Comparison of ENCODE assay signal across 19 cellular contexts in genomic region chr5:174120436-174120835, GRCh38.
"Had no signal": no experiment of that assay in that cellular context is flagged by ENCODE, and none has a peak within 500 bp of the region (broad histone marks: within the 10 kb centered on the region; RNA-seq: fewer than 3 reads in every experiment).

No MANE protein-coding gene starts in this region.

- ATAC-seq: heart left ventricle; left lobe of liver; natural killer cell; right lobe of liver; stimulated activated effector memory CD8-positive, alpha-beta T cell treated with anti-CD3 and anti-CD28 coated beads, Interleukin-12 subunit alpha, Interleukin-12 subunit beta, amount 100 ng/mL, for 72 hours; stimulated activated naive CD8-positive, alpha-beta T cell treated with anti-CD3 and anti-CD28 coated beads, Interleukin-15, Interleukin-2, amounts not matched to agents 100 U/mL and 50 U/mL, for 24 hours had no signal

- H3K36me3 Mint-ChIP-seq: natural killer cell; neural progenitor cell; stimulated activated effector memory CD8-positive, alpha-beta T cell treated with anti-CD3 and anti-CD28 coated beads, Interleukin-12 subunit alpha, Interleukin-12 subunit beta, amount 100 ng/mL, for 72 hours had no signal

- H3K4me1 ChIP-seq: colonic mucosa, heart left ventricle, prostate gland, right lobe of liver, transverse colon had no signal

- H3K27ac ChIP-seq: colonic mucosa, heart left ventricle, neural progenitor cell, ovary, prostate gland, right lobe of liver, thoracic aorta, transverse colon had no signal

- DNase-seq: cerebellar nuclear complex; colonic mucosa; effector CD8-positive, alpha-beta T cell; foreskin melanocyte; heart left ventricle; kidney glomerular epithelial cell; mammary epithelial cell; natural killer cell; ovary; right lobe of liver; stimulated activated CD4-positive, alpha-beta T cell treated with anti-CD3 and anti-CD28 coated beads, Interleukin-4, amount 100 ng/mL, for 1 hour; stimulated activated CD8-positive, alpha-beta memory T cell treated with anti-CD3 and anti-CD28 coated beads, Interleukin-4, amount 100 ng/mL, for 48 hours; stimulated activated naive CD8-positive, alpha-beta T cell treated with anti-CD3 and anti-CD28 coated beads, Interleukin-15, Interleukin-2, amounts not matched to agents 100 U/mL and 50 U/mL, for 24 hours; transverse colon had no signal

- H3K27ac Mint-ChIP-seq: natural killer cell; neural progenitor cell; stimulated activated effector memory CD8-positive, alpha-beta T cell treated with anti-CD3 and anti-CD28 coated beads, Interleukin-12 subunit alpha, Interleukin-12 subunit beta, amount 100 ng/mL, for 72 hours had no signal

- H2AFZ ChIP-seq: neural progenitor cell had no signal

- H3K4me1 Mint-ChIP-seq: natural killer cell; stimulated activated effector memory CD8-positive, alpha-beta T cell treated with anti-CD3 and anti-CD28 coated beads, Interleukin-12 subunit alpha, Interleukin-12 subunit beta, amount 100 ng/mL, for 72 hours had no signal

- H3K4me3 Mint-ChIP-seq: natural killer cell; neural progenitor cell; stimulated activated effector memory CD8-positive, alpha-beta T cell treated with anti-CD3 and anti-CD28 coated beads, Interleukin-12 subunit alpha, Interleukin-12 subunit beta, amount 100 ng/mL, for 72 hours had no signal

- H3K9me3 Mint-ChIP-seq: natural killer cell; stimulated activated effector memory CD8-positive, alpha-beta T cell treated with anti-CD3 and anti-CD28 coated beads, Interleukin-12 subunit alpha, Interleukin-12 subunit beta, amount 100 ng/mL, for 72 hours had no signal

- H3K36me3 ChIP-seq: colonic mucosa, heart left ventricle, neural progenitor cell, ovary, prostate gland, right lobe of liver, thoracic aorta, transverse colon had no signal

- H3K27me3 ChIP-seq: colonic mucosa, heart left ventricle, neural progenitor cell, ovary, right lobe of liver, transverse colon had no signal

- H3K4me3 ChIP-seq: colonic mucosa, heart left ventricle, neural progenitor cell, ovary, prostate gland, right lobe of liver, thoracic aorta, transverse colon had no signal

- H3K4me2 ChIP-seq: neural progenitor cell had no signal
